In the genomic region with DNA sequence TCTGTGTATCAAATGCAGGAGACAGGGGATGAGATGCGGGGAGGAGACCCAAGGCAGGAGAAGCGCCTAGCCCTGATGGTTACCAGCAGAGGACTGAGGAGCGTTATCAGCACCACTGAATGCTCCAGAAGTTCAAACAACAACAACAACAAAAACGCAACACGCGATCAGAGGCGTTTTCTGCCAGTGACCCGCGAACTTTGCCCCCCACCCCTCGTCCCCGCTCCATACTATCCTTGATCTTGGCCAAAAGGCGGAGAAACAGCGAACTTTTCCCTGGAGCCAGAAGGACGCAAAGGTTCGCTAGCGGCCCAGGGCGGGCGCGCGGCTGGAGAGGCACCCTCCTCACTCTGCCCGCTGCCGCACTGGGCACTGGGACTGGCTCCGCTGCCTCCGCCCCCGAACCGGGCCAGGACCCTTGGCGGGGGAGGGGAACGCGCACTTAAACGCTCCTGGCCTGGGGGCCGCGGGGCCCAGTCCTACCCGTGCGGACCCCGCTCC, we compare ENCODE assay signal across 8 cellular contexts. TPM values are rescaled to one million over a fixed set of nuclear protein-coding genes. Genes with fewer than 3 reads are reported as not detected.
DNase-seq lines count a peak whose midpoint lies in the region; ATAC-seq and TF ChIP-seq lines count a peak whose summit lies in the region.

No MANE protein-coding gene starts in this region.

- H3K27ac Mint-ChIP-seq in activated naive CD8-positive, alpha-beta T cell treated with anti-CD3 and anti-CD28 coated beads, Interleukin-2, amount 10 ng/mL, durations not matched to agents 7 days and 5 days, result no peak overlapping the region

- DNase-seq in activated naive CD8-positive, alpha-beta T cell treated with anti-CD3 and anti-CD28 coated beads, Interleukin-2, amount 10 ng/mL, durations not matched to agents 7 days and 5 days, result no peak
- DNase-seq in right atrium auricular region (ENCODE audit: low spot score), result peak; percentile 56
- peak in 1 of 2 donors; percentile 24 for DNase-seq in gastrocnemius medialis
- no peak for DNase-seq in foreskin melanocyte
- no peak for DNase-seq in stimulated activated CD8-positive, alpha-beta memory T cell treated with anti-CD3 and anti-CD28 coated beads, Interleukin-4, amount 100 ng/mL, for 48 hours
- no peak for DNase-seq in mucosa of gallbladder (ENCODE audit: low spot score)
- no peak for DNase-seq in NCI-H2196 (lab: John Stamatoyannopoulos, UW; ENCODE audit: unreplicated experiment)

- H3K4me3 Mint-ChIP-seq in activated naive CD8-positive, alpha-beta T cell treated with anti-CD3 and anti-CD28 coated beads, Interleukin-2, amount 10 ng/mL, durations not matched to agents 7 days and 5 days, result peak overlapping the region; percentile 85

- in situ Hi-C loops in gastrocnemius medialis (cut with MboI; ENCODE audit: low sequenced_read_pairs in 4 of 4), result loop anchor here in 3 of 4 donors (10.0 to 25.0 kb wide), 2 partner anchors 216 to 266 kb away; a partner anchor contains a TSS

- POLR2A ChIA-PET in activated naive CD8-positive, alpha-beta T cell treated with anti-CD3 and anti-CD28 coated beads, Interleukin-2, amount 10 ng/mL, durations not matched to agents 7 days and 5 days (lab: Charles Lee), result interaction anchor here (1.0 to 1.3 kb wide), 2 partner anchors 78 to 93 kb away, joined by 4 to 5 read pairs; a partner anchor contains a TSS

- no peak for TF ChIP-seq POLR2A in gastrocnemius medialis (IDR thresholded peaks at IDR 0.05)

- peaks cover 3% of the 10 kb centered on the region for H3K27me3 Mint-ChIP-seq in activated naive CD8-positive, alpha-beta T cell treated with anti-CD3 and anti-CD28 coated beads, Interleukin-2, amount 10 ng/mL, durations not matched to agents 7 days and 5 days

- H3K27ac ChIP-seq in right atrium auricular region (peak overlapping the region; percentile 88 to 92), gastrocnemius medialis (peak overlapping the region; percentile 89 to 94 (median 91))

- H3K4me1 Mint-ChIP-seq in activated naive CD8-positive, alpha-beta T cell treated with anti-CD3 and anti-CD28 coated beads, Interleukin-2, amount 10 ng/mL, durations not matched to agents 7 days and 5 days, result peaks cover 17% of the 10 kb centered on the region

- no peaks in the 10 kb centered on the region for H3K36me3 Mint-ChIP-seq in activated naive CD8-positive, alpha-beta T cell treated with anti-CD3 and anti-CD28 coated beads, Interleukin-2, amount 10 ng/mL, durations not matched to agents 7 days and 5 days

- no peaks in the 10 kb centered on the region for H3K9me3 Mint-ChIP-seq in activated naive CD8-positive, alpha-beta T cell treated with anti-CD3 and anti-CD28 coated beads, Interleukin-2, amount 10 ng/mL, durations not matched to agents 7 days and 5 days

- H3K27me3 ChIP-seq in right atrium auricular region (no peaks in the 10 kb centered on the region), gastrocnemius medialis (no peaks in the 10 kb centered on the region)

- H3K4me1 ChIP-seq in right atrium auricular region (peaks cover 0 to 31% of the 10 kb centered on the region in 2 donors), gastrocnemius medialis (peaks cover 20 to 36% of the 10 kb centered on the region in 2 donors)

- H3K4me3 ChIP-seq in GM12875 (ENCODE audit: low read depth, low read length) (peak overlapping the region; percentile 51), right atrium auricular region (peak overlapping the region; percentile 74 to 75), gastrocnemius medialis (peak overlapping the region; percentile 75 to 89 (median 85))

- H3K36me3 ChIP-seq in right atrium auricular region (no peaks in the 10 kb centered on the region), gastrocnemius medialis (no peaks in the 10 kb centered on the region)

- no peak for ATAC-seq in activated naive CD8-positive, alpha-beta T cell treated with anti-CD3 and anti-CD28 coated beads, Interleukin-2, amount 10 ng/mL, durations not matched to agents 7 days and 5 days (ENCODE audit: low read depth)
- ATAC-seq in gastrocnemius medialis, result peak; percentile 53 to 63

- TF ChIP-seq CTCF in GM12875 (IDR thresholded peaks at IDR 0.05; ENCODE audit: borderline replicate concordance, insufficient read depth, low read depth, low read length), result no peak
- TF ChIP-seq CTCF in right atrium auricular region (IDR thresholded peaks at IDR 0.05), result no peak
- TF ChIP-seq CTCF in gastrocnemius medialis (IDR thresholded peaks at IDR 0.05 in 4 of 5, conservative IDR thresholded peaks at IDR 0.05 in 1 of 5), result no peak

- intact Hi-C loops in gastrocnemius medialis (cut with DNase I; ENCODE audit: low total_unique reads), result loop anchor here (1.0 to 10.0 kb wide), 2 partner anchors 16 to 556 kb away; a partner anchor contains a TSS

- H3K9me3 ChIP-seq in right atrium auricular region, result no peaks in the 10 kb centered on the region
- H3K9me3 ChIP-seq in gastrocnemius medialis, result no peaks in the 10 kb centered on the region

RNA-seq across cellular contexts. Expression of a gene that starts 0.7 kb away (rescaled TPM):
- total RNA-seq in activated naive CD8-positive, alpha-beta T cell treated with anti-CD3 and anti-CD28 coated beads, Interleukin-2, amount 10 ng/mL, durations not matched to agents 7 days and 5 days, result 10 to 100 TPM; 80.7 to 88.4 TPM
- total RNA-seq in right atrium auricular region (10 to 100 TPM; 50.4 to 53.1 TPM), gastrocnemius medialis (10 to 100 TPM; 15.9 to 49.4 (median 28.2) TPM), mucosa of gallbladder (227 TPM)

RNA-seq across cellular contexts. Expression of a gene that starts 6.2 kb away (rescaled TPM):
- 10 to 100 TPM; 81.0 to 81.6 TPM for total RNA-seq in activated naive CD8-positive, alpha-beta T cell treated with anti-CD3 and anti-CD28 coated beads, Interleukin-2, amount 10 ng/mL, durations not matched to agents 7 days and 5 days
- 100 to 1,000 TPM in 1 of 2 donors, 10 to 100 TPM in 1; 67.1 to 163 TPM for total RNA-seq in right atrium auricular region
- total RNA-seq in gastrocnemius medialis, result 10 to 100 TPM; 44.6 to 75.4 (median 61.1) TPM
- 208 TPM for total RNA-seq in mucosa of gallbladder
